In the genomic region with DNA sequence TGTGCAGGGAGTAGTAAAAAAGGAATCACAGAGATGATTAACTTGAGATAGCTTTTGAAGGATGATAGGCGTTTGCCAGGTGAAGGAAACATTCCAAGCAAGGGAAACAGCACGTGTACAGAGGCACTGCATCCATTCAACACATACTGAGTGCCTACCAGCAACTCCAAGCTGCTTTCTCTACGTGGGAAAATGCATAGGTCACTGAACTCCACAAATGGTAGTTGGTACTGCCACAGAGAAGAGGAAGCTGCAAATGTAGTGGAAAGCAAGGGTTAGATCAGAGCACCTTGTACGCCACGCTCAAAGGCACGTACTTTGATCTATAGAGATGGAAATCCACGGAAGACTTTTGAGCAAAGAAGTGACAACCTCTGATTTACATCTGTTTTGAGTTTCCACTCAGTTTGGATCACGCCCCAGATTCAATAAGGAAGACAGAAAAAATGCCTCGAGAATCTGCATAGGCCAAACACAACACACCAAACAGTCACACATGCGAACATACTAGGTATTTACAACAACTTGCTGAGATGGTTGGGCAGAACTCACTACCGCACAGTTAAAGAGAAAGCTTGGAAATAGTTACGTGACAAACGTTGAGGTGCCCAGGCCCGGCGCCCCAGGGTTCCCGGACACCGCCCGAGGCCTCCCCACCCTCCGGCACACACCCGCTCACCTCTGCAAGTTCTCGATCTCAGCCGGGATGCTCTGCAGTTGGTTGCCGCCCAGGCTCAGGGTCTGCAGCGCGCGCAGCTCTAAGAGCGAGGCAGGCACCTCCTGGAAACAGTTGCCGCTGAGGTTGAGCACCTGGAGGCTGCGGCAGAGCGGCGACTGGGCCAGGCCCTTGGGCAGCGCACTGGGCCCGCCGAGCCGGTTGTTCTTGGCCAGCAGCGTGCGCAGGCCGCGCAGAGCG, we compare ENCODE assay signal across 8 cellular contexts. TPM values are rescaled to one million over a fixed set of nuclear protein-coding genes. Genes with fewer than 3 reads are reported as not detected.
DNase-seq lines count a peak whose midpoint lies in the region; ATAC-seq, FAIRE-seq and TF ChIP-seq lines count a peak whose summit lies in the region.

No MANE protein-coding gene starts in this region.

- H3K4me3 ChIP-seq in duodenal mucosa (ENCODE audit: low read depth in 1 of 2, low read length in 2 of 2), result peak overlapping the region; percentile 81 to 91
- H3K4me3 ChIP-seq in mononuclear cell (ENCODE audit: low read length), result peak overlapping the region; percentile 75
- H3K4me3 ChIP-seq in stomach smooth muscle (ENCODE audit: low read length in 2 of 2), result peak overlapping the region; percentile 72 to 82

- no peak for TF ChIP-seq CTCF in 22Rv1 (IDR thresholded peaks at IDR 0.05)

- no peaks in the 10 kb centered on the region for H3K9me3 ChIP-seq in duodenal mucosa (ENCODE audit: control insufficient read depth in 1 of 2, low read length in 2 of 2)
- no peaks in the 10 kb centered on the region for H3K9me3 ChIP-seq in mononuclear cell (ENCODE audit: low read depth, low read length)
- no peaks in the 10 kb centered on the region for H3K9me3 ChIP-seq in stomach smooth muscle (ENCODE audit: control insufficient read depth in 2 of 2, low read length in 2 of 2)

- H3K36me3 ChIP-seq in duodenal mucosa (ENCODE audit: control insufficient read depth in 1 of 2, insufficient read depth in 2 of 2, low read length in 2 of 2) (peaks cover 3 to 5% of the 10 kb centered on the region in 2 donors), stomach smooth muscle (ENCODE audit: control insufficient read depth in 2 of 2, insufficient read depth in 2 of 2, low read length in 2 of 2) (no peaks in the 10 kb centered on the region)

- H3K4me1 ChIP-seq in duodenal mucosa (ENCODE audit: control insufficient read depth in 1 of 2, insufficient read depth in 2 of 2, low read length in 2 of 2), result peaks cover 12 to 29% of the 10 kb centered on the region in 2 donors
- H3K4me1 ChIP-seq in mononuclear cell (ENCODE audit: insufficient read depth, low read length), result peaks cover 26% of the 10 kb centered on the region
- peaks cover 5% of the 10 kb centered on the region for H3K4me1 ChIP-seq in stomach smooth muscle (ENCODE audit: control insufficient read depth, insufficient read depth, low read length)

- ATAC-seq in HG02970 (IDR thresholded peaks at IDR 0.05; ENCODE audit: low FRiP score, unreplicated experiment), result peak; percentile 44

- peak; percentile 64 for FAIRE-seq in GM18507 (lab: Jason Lieb, UNC)

- H3K27ac ChIP-seq in 22Rv1, result peak overlapping the region; percentile 92
- H3K27ac ChIP-seq in duodenal mucosa (ENCODE audit: low read depth, low read length), result peak overlapping the region; percentile 69
- H3K27ac ChIP-seq in stomach smooth muscle (ENCODE audit: low read length), result peak overlapping the region; percentile 83

- no peak for DNase-seq in GM18507 (ENCODE audit: extremely low spot score, insufficient read length, low read depth)
- DNase-seq in NCI-H2107 (lab: John Stamatoyannopoulos, UW), result peak; percentile 33
- DNase-seq in activated CD4-positive, alpha-beta T cell treated with anti-CD3 and anti-CD28 coated beads for 4 hours, result peak; percentile 48 to 54

- H3K9ac ChIP-seq in duodenal mucosa (ENCODE audit: low read depth in 1 of 2, low read length in 2 of 2) (peak overlapping the region; percentile 67 to 86), stomach smooth muscle (ENCODE audit: low read length in 2 of 2) (peak overlapping the region; percentile 78 to 80)

- H3K27me3 ChIP-seq in duodenal mucosa (ENCODE audit: control insufficient read depth in 1 of 2, insufficient read depth in 2 of 2, low read length in 2 of 2) (no peaks in the 10 kb centered on the region), mononuclear cell (ENCODE audit: insufficient read depth, low read length) (no peaks in the 10 kb centered on the region), stomach smooth muscle (ENCODE audit: control insufficient read depth in 1 of 2, insufficient read depth in 2 of 2, low read length in 2 of 2) (no peaks in the 10 kb centered on the region)

RNA-seq across cellular contexts. Expression of gene LRRC58, which starts 0.8 kb away (rescaled TPM):
- 20.3 TPM for total RNA-seq in mononuclear cell
